Comparison of ENCODE assay signal across 15 cellular contexts in genomic region chr2:178891959-178892485, GRCh38.
DNase-seq lines count a peak whose midpoint lies in the region; ATAC-seq and TF ChIP-seq lines count a peak whose summit lies in the region.
"Had no signal": no experiment of that assay in that cellular context is flagged by ENCODE, and none has a peak within 500 bp of the region (broad histone marks: within the 10 kb centered on the region; RNA-seq: fewer than 3 reads in every experiment).

No MANE protein-coding gene starts in this region.

- H3K9ac ChIP-seq in KMS-11: no peak overlapping the region
- no peak overlapping the region for H3K9ac ChIP-seq in MM.1S (ENCODE audit: low read length)
- H3K9ac ChIP-seq: BLaER1 treated with 17β-estradiol and CSF1 and Interleukin-3, amounts not matched to agents 10 nM and 100 nM had no signal

- DNase-seq in CD1c-positive myeloid dendritic cell (ENCODE audit: extremely low spot score): peak; percentile 13
- peak; percentile 8 for DNase-seq in fibroblast of peridontal ligament (ENCODE audit: extremely low read depth)
- DNase-seq in myocyte (ENCODE audit: low read depth): peak; percentile 31
- no peak for DNase-seq in MM.1S
- DNase-seq in HCEC 1CT: no peak

- no peaks in the 10 kb centered on the region for H3K9me3 ChIP-seq in MM.1S (replicated peaks; ENCODE audit: insufficient read depth, low read length)
- H3K9me3 ChIP-seq: BLaER1 treated with 17β-estradiol and CSF1 and Interleukin-3, amounts not matched to agents 10 nM and 100 nM; breast epithelium; HAP-1; neutrophil; prostate gland; upper lobe of left lung had no signal

- H2AFZ ChIP-seq in KMS-11 (ENCODE audit: low read depth) (peak overlapping the region; percentile 42), MM.1S (ENCODE audit: low read length) (no peak overlapping the region)

- H3K36me3 ChIP-seq in KMS-11 (ENCODE audit: insufficient read depth): no peaks in the 10 kb centered on the region
- H3K36me3 ChIP-seq in MM.1S (replicated peaks; ENCODE audit: insufficient read depth, low read length): no peaks in the 10 kb centered on the region
- H3K36me3 ChIP-seq: BLaER1 treated with 17β-estradiol and CSF1 and Interleukin-3, amounts not matched to agents 10 nM and 100 nM; breast epithelium; HAP-1; neutrophil; prostate gland; upper lobe of left lung had no signal

- no peak overlapping the region for H3K4me3 ChIP-seq in KMS-11 (IDR thresholded peaks at IDR 0.05; ENCODE audit: insufficient read depth, low read depth, low read length)
- H3K4me3 ChIP-seq in MM.1S (ENCODE audit: low read length): no peak overlapping the region
- H3K4me3 ChIP-seq: BLaER1 treated with 17β-estradiol and CSF1 and Interleukin-3, amounts not matched to agents 10 nM and 100 nM; breast epithelium; HAP-1; prostate gland; upper lobe of left lung had no signal

- ATAC-seq in GM19023 (IDR thresholded peaks at IDR 0.05; ENCODE audit: unreplicated experiment): no peak
- no peak for ATAC-seq in GM21367 (IDR thresholded peaks at IDR 0.05; ENCODE audit: unreplicated experiment)
- ATAC-seq: stimulated activated memory B cell treated with anti-CD40 and anti-IgM and Interleukin-4, amounts not matched to agents 10 μg/mL and 1 μg/mL and 100 μg/mL, for 72 hours had no signal

- TF ChIP-seq CTCF in KMS-11 (conservative IDR thresholded peaks at IDR 0.05; ENCODE audit: low read depth, low read length) (no peak), MM.1S (IDR thresholded peaks at IDR 0.05; ENCODE audit: low read length) (no peak)

- H3K27me3 ChIP-seq in KMS-11 (ENCODE audit: insufficient read depth, low read depth) (no peaks in the 10 kb centered on the region), MM.1S (replicated peaks; ENCODE audit: insufficient read depth, low read length) (no peaks in the 10 kb centered on the region)
- H3K27me3 ChIP-seq: BLaER1 treated with 17β-estradiol and CSF1 and Interleukin-3, amounts not matched to agents 10 nM and 100 nM; breast epithelium; neutrophil; upper lobe of left lung had no signal

- no peaks in the 10 kb centered on the region for H3K79me2 ChIP-seq in KMS-11 (ENCODE audit: insufficient read depth, low read depth)
- no peaks in the 10 kb centered on the region for H3K79me2 ChIP-seq in MM.1S (ENCODE audit: low read length)

- peaks cover 10% of the 10 kb centered on the region for H3K4me1 ChIP-seq in KMS-11 (ENCODE audit: low read depth, poor library complexity, severe bottlenecking)
- H3K4me1 ChIP-seq in MM.1S (ENCODE audit: low read length): no peaks in the 10 kb centered on the region
- H3K4me1 ChIP-seq: breast epithelium, prostate gland, upper lobe of left lung had no signal

- H3K4me2 ChIP-seq in KMS-11: peak overlapping the region; percentile 44; the same call in 1 of the 2 replicates
- H3K4me2 ChIP-seq in MM.1S (ENCODE audit: low read depth, low read length): no peak overlapping the region

- H4K20me1 ChIP-seq in KMS-11 (ENCODE audit: insufficient read depth) (no peaks in the 10 kb centered on the region), MM.1S (ENCODE audit: insufficient read depth, low read length) (no peaks in the 10 kb centered on the region)
- H4K20me1 ChIP-seq: BLaER1 treated with 17β-estradiol and CSF1 and Interleukin-3, amounts not matched to agents 10 nM and 100 nM had no signal

- H3F3A ChIP-seq in MM.1S (ENCODE audit: insufficient read depth, low read length): no peaks in the 10 kb centered on the region

- H3K27ac ChIP-seq in KMS-11: no peak overlapping the region
- no peak overlapping the region for H3K27ac ChIP-seq in MM.1S (ENCODE audit: low read length)
- H3K27ac ChIP-seq: BLaER1 treated with 17β-estradiol and CSF1 and Interleukin-3, amounts not matched to agents 10 nM and 100 nM; breast epithelium; neutrophil; prostate gland; upper lobe of left lung had no signal

- no peaks in the 10 kb centered on the region for H3K9me2 ChIP-seq in MM.1S (replicated peaks; ENCODE audit: insufficient read depth, low read length)

Comparison
In these comparisons a context has a peak if more than half of its experiments do, and no peak if none do; other contexts are left out.
1. DNase-seq: peak in CD1c-positive myeloid dendritic cell (single experiment), fibroblast of peridontal ligament (single experiment) and myocyte (single experiment); none in MM.1S (single experiment) and HCEC 1CT (single experiment).